Comparison of ENCODE assay signal across 8 cellular contexts in the genomic region with DNA sequence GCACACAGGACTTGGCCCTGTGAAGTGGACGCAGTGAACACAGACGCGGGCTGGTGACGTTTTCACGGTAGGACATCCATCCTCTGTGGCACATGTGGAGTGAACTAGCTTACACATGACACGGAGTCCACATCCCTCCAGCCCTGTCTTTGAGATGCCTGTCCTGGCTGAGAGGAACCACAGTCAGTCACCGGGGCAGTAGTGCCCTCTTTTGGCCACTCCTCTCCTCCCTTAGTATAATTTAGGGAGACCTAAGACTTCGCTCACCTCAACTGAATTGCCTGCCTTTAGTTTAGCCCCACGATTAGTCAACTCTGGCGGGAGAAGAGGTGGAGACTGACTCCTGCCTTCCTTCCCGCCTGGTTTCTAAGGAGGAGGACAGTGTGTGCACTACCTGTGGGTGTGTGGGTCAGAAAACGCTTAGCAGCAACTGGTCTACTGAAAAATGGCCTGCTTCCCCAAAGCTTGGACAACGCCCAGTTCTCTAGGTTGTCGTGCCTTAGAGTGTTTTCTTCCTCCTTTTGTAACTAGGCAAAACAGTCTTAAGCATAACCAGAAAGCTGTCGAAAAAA.
DNase-seq lines count a peak whose midpoint lies in the region; ATAC-seq, FAIRE-seq and TF ChIP-seq lines count a peak whose summit lies in the region.

No MANE protein-coding gene starts in this region.

- H3K4me3 Mint-ChIP-seq in T-helper 2 cell treated with Interferon-gamma antibody and Interleukin-4, amounts not matched to agents 5 μg/mL and 100 μg/mL, for 36 hours: peak overlapping the region; percentile 93

- no peaks in the 10 kb centered on the region for H3K27me3 ChIP-seq in BLaER1
- no peaks in the 10 kb centered on the region for H3K27me3 ChIP-seq in hepatocyte
- no peaks in the 10 kb centered on the region for H3K27me3 ChIP-seq in thyroid gland

- WGBS in hepatocyte (ENCODE audit: low lambda C conversion rate, missing lambda C conversion rate): 81% methylated on average over 15 of the region's 15 CpGs
- WGBS in thyroid gland, 2 donors: 75 to 89% methylated on average over 14 to 15 of the region's 15 CpGs

- no peaks in the 10 kb centered on the region for H3K27me3 Mint-ChIP-seq in T-helper 2 cell treated with Interferon-gamma antibody and Interleukin-4, amounts not matched to agents 5 μg/mL and 100 μg/mL, for 36 hours (ENCODE audit: low read depth)

- H3K79me2 ChIP-seq in hepatocyte: no peaks in the 10 kb centered on the region

- no peak for FAIRE-seq in frontal cortex (lab: Jason Lieb, UNC)

- H4K20me1 ChIP-seq in BLaER1: peaks cover 52% of the 10 kb centered on the region
- no peaks in the 10 kb centered on the region for H4K20me1 ChIP-seq in hepatocyte (ENCODE audit: insufficient read depth, poor library complexity, severe bottlenecking)

- H3K4me1 Mint-ChIP-seq in T-helper 2 cell treated with Interferon-gamma antibody and Interleukin-4, amounts not matched to agents 5 μg/mL and 100 μg/mL, for 36 hours (ENCODE audit: low read depth): peaks cover 75% of the 10 kb centered on the region

- H3K4me3 ChIP-seq in BLaER1 (no peak overlapping the region), hepatocyte (no peak overlapping the region), thyroid gland (replicated peaks in 1 of 3) (no peak overlapping the region)

- ATAC-seq in GM19043 (IDR thresholded peaks at IDR 0.05; ENCODE audit: low read depth, unreplicated experiment): peak; percentile 32
- ATAC-seq in HG03097 (IDR thresholded peaks at IDR 0.05; ENCODE audit: low FRiP score, unreplicated experiment): peak; percentile 32

- H3K9me2 ChIP-seq in hepatocyte (replicated peaks; ENCODE audit: insufficient read depth): no peaks in the 10 kb centered on the region

- no peak for TF ChIP-seq POLR2A in thyroid gland (IDR thresholded peaks at IDR 0.05)

- H3K27ac Mint-ChIP-seq in T-helper 2 cell treated with Interferon-gamma antibody and Interleukin-4, amounts not matched to agents 5 μg/mL and 100 μg/mL, for 36 hours: peak overlapping the region; percentile 99

- H3K9me3 ChIP-seq in BLaER1: 0 out of 2 replicates have a peak, but pooled peaks cover 4% of the 10 kb centered on the region
- no peaks in the 10 kb centered on the region for H3K9me3 ChIP-seq in hepatocyte (ENCODE audit: low read depth)
- H3K9me3 ChIP-seq in thyroid gland: no peaks in the 10 kb centered on the region

- peak overlapping the region; percentile 74 for H3K4me2 ChIP-seq in BLaER1
- H3K4me2 ChIP-seq in hepatocyte: no peak overlapping the region

- DNase-seq in T-helper 2 cell treated with Interferon-gamma antibody and Interleukin-4, amounts not matched to agents 5 μg/mL and 100 μg/mL, for 36 hours (ENCODE audit: low spot score): no peak
- DNase-seq in hepatocyte (ENCODE audit: low spot score) (no peak), thyroid gland (no peak), frontal cortex (ENCODE audit: low spot score in 2 of 2) (no peak), inferior parietal cortex (ENCODE audit: extremely low spot score) (no peak)

- H3K4me1 ChIP-seq in BLaER1 (peaks cover 76% of the 10 kb centered on the region), hepatocyte (ENCODE audit: insufficient read depth) (peaks cover 6% of the 10 kb centered on the region), thyroid gland (peaks cover 26 to 45% of the 10 kb centered on the region in 2 donors)

- H2AFZ ChIP-seq in hepatocyte: no peak overlapping the region

- H3K9me3 Mint-ChIP-seq in T-helper 2 cell treated with Interferon-gamma antibody and Interleukin-4, amounts not matched to agents 5 μg/mL and 100 μg/mL, for 36 hours: no peaks in the 10 kb centered on the region

- peak overlapping the region; percentile 71 for H3K27ac ChIP-seq in BLaER1
- H3K27ac ChIP-seq in hepatocyte: peak overlapping the region; percentile 83
- H3K27ac ChIP-seq in thyroid gland: peak overlapping the region in 2 of 3 donors; percentile 35 to 66

- intact Hi-C loops in thyroid gland (cut with DNase I): no loop called here

- TF ChIP-seq CTCF in hepatocyte (IDR thresholded peaks at IDR 0.05; ENCODE audit: poor library complexity): no peak
- no peak for TF ChIP-seq CTCF in thyroid gland (IDR thresholded peaks at IDR 0.05)

- peak overlapping the region; percentile 5; the same call in 1 of the 2 replicates for H3K9ac ChIP-seq in BLaER1

- peaks cover 76% of the 10 kb centered on the region for H3K36me3 Mint-ChIP-seq in T-helper 2 cell treated with Interferon-gamma antibody and Interleukin-4, amounts not matched to agents 5 μg/mL and 100 μg/mL, for 36 hours (ENCODE audit: low read depth)

- H3K36me3 ChIP-seq in BLaER1: peaks cover 74% of the 10 kb centered on the region
- H3K36me3 ChIP-seq in hepatocyte (replicated peaks; ENCODE audit: insufficient read depth, low read depth): no peaks in the 10 kb centered on the region
- no peaks in the 10 kb centered on the region for H3K36me3 ChIP-seq in thyroid gland
